ENCODE assay signal across 12 cellular contexts in the genomic region with DNA sequence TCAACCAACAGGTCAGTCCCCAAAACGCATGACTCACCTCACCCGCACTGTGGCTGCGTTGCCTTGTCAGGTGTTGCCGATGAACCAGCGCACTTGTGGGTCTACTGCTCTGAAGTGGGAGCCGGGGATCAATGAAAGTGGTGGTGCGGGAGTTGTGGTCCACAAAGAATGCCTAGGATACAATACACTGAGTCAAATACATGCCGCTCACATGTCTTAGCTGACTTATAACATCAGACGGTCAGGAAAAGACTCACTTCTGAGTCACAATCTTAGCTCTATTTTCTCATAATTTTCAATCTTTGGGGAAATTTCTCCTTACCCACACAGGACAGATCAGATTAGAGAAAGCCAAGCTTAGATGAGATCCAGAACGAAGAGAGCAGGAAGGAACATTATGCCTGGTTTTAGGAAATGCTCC.
A peak's percentile ranks its signal among the peaks of the same experiment; 100 is the strongest.
DNase-seq lines count a peak whose midpoint lies in the region; ATAC-seq and TF ChIP-seq lines count a peak whose summit lies in the region.
"Had no signal": no experiment of that assay in that cellular context is flagged by ENCODE, and none has a peak within 500 bp of the region (broad histone marks: within the 10 kb centered on the region; RNA-seq: fewer than 3 reads in every experiment).

No MANE protein-coding gene starts in this region.

- H3K4me3 ChIP-seq in WERI-Rb-1 (ENCODE audit: low read depth, low read length) = no peak overlapping the region
- H3K4me3 ChIP-seq: breast epithelium had no signal

- H3K27me3 Mint-ChIP-seq in chondrocyte (ENCODE audit: low read depth) = no peaks in the 10 kb centered on the region

- H3K36me3 Mint-ChIP-seq in chondrocyte (ENCODE audit: low read depth) = peaks cover 4% of the 10 kb centered on the region

- no peak for ATAC-seq in HG03196 (IDR thresholded peaks at IDR 0.05; ENCODE audit: unreplicated experiment)

- H3K4me1 Mint-ChIP-seq in chondrocyte (ENCODE audit: low read depth) = peaks cover 58% of the 10 kb centered on the region

- TF ChIP-seq CTCF in chondrocyte (IDR thresholded peaks at IDR 0.05) = no peak
- no peak for TF ChIP-seq CTCF in WERI-Rb-1 (IDR thresholded peaks at IDR 0.05; ENCODE audit: low read depth, low read length)

- no peaks in the 10 kb centered on the region for H3K27me3 ChIP-seq in WERI-Rb-1 (ENCODE audit: insufficient read depth, low read depth, severe bottlenecking)
- H3K27me3 ChIP-seq: breast epithelium had no signal

- peaks cover 3% of the 10 kb centered on the region for H3K9me3 Mint-ChIP-seq in chondrocyte (ENCODE audit: low read depth)

- no peak overlapping the region for H3K4me3 Mint-ChIP-seq in chondrocyte (ENCODE audit: unreplicated experiment)
- H3K4me3 Mint-ChIP-seq: nephron progenitor cell; T-helper 1 cell treated with Interleukin-12 subunit alpha and Interleukin-12 subunit beta and Interleukin-4 antibody, amounts not matched to agents 30 μg/mL and 1 μg/mL, for 36 hours had no signal

- peak; percentile 64 for DNase-seq in GM03348 (ENCODE audit: low spot score)
- peak; percentile 57 for DNase-seq in activated CD4-positive, CD25-positive, alpha-beta regulatory T cell treated with anti-CD3 and anti-CD28 coated beads, Interleukin-2, amount 50 U/mL, for 72 hours
- DNase-seq in chondrocyte (ENCODE audit: low spot score) = no peak
- DNase-seq in stimulated activated CD4-positive, alpha-beta T cell treated with anti-CD3 and anti-CD28 coated beads, Interleukin-15, amount 100 ng/mL, for 24 hours = peak; percentile 76
- no peak for DNase-seq in WERI-Rb-1
- no peak for DNase-seq in GF-D8 (lab: John Stamatoyannopoulos, UW)
- DNase-seq in cerebellum (ENCODE audit: low spot score) = no peak
- DNase-seq: NCI-H446, nephron progenitor cell had no signal

- H3K9me3 ChIP-seq in WERI-Rb-1 (ENCODE audit: severe bottlenecking) = no peaks in the 10 kb centered on the region
- H3K9me3 ChIP-seq: breast epithelium had no signal

- H3K27ac Mint-ChIP-seq in chondrocyte (ENCODE audit: unreplicated experiment) = peak overlapping the region; percentile 75
- H3K27ac Mint-ChIP-seq: nephron progenitor cell; T-helper 1 cell treated with Interleukin-12 subunit alpha and Interleukin-12 subunit beta and Interleukin-4 antibody, amounts not matched to agents 30 μg/mL and 1 μg/mL, for 36 hours had no signal

- H3K27ac ChIP-seq in WERI-Rb-1 = no peak overlapping the region
- H3K27ac ChIP-seq: breast epithelium had no signal

- no peaks in the 10 kb centered on the region for H3K36me3 ChIP-seq in WERI-Rb-1
- H3K36me3 ChIP-seq: breast epithelium had no signal

Comparison
In these comparisons a context has a peak if more than half of its experiments do, and no peak if none do; other contexts are left out.
1. DNase-seq: peak in GM03348 (single experiment), activated CD4-positive, CD25-positive, alpha-beta regulatory T cell treated with anti-CD3 and anti-CD28 coated beads, Interleukin-2, amount 50 U/mL, for 72 hours (single experiment) and stimulated activated CD4-positive, alpha-beta T cell treated with anti-CD3 and anti-CD28 coated beads, Interleukin-15, amount 100 ng/mL, for 24 hours (single experiment); none in chondrocyte (single experiment), WERI-Rb-1 (single experiment), GF-D8 (single experiment) and cerebellum (single experiment).